11 cellular contexts compared by ENCODE assay signal in the genomic region with DNA sequence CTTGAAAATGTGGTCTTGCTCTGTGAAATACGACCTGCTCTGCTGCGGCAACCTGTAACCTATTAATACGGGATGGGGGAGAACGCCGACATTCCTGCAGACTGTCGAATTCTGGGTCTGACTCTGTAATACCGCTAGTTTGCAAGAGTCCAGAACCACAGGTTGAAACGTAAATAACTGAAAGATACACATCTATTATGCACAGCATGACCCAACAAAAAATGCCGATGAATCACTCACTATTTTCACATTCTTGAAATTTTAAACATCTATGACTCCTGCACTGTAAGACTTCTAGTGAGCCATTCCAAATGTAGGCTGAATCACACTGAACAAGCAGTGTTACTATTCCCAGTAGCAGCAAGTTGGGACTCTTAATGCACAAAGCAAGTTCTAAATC. TPM values are rescaled to one million over a fixed set of nuclear protein-coding genes. Genes with fewer than 3 reads are reported as not detected.
DNase-seq lines count a peak whose midpoint lies in the region; ATAC-seq and TF ChIP-seq lines count a peak whose summit lies in the region.
"Had no signal": no experiment of that assay in that cellular context is flagged by ENCODE, and none has a peak within 500 bp of the region (broad histone marks: within the 10 kb centered on the region; RNA-seq: fewer than 3 reads in every experiment).

No MANE protein-coding gene starts in this region.

- TF ChIP-seq POLR2A in adrenal gland (IDR thresholded peaks at IDR 0.05) (peak in 1 of 2 donors; percentile 10), gastroesophageal sphincter (IDR thresholded peaks at IDR 0.05) (no peak)

- TF ChIP-seq EP300 in gastroesophageal sphincter (IDR thresholded peaks at IDR 0.05) = no peak

- H3K4me3 ChIP-seq in HFF-Myc (replicated peaks; ENCODE audit: low read depth, low read length) (no peak overlapping the region), adrenal gland (no peak overlapping the region), gastroesophageal sphincter (no peak overlapping the region)

- 77 to 81% (median 80%) methylated on average over 9 of the region's 9 CpGs for WGBS in adrenal gland, 4 donors
- WGBS in gastroesophageal sphincter (ENCODE audit: low coverage in 1 of 2), 2 donors = 47 to 67% methylated on average over 9 of the region's 9 CpGs

- peaks cover 0 to 43% of the 10 kb centered on the region in 2 donors for H3K36me3 ChIP-seq in adrenal gland (replicated peaks in 1 of 2)
- peaks cover 0 to 96% of the 10 kb centered on the region in 2 donors for H3K36me3 ChIP-seq in gastroesophageal sphincter

- DNase-seq in HFF-Myc (ENCODE audit: extremely low read depth, low read depth) = peak; percentile 89
- DNase-seq in adrenal gland = no peak
- DNase-seq in smooth muscle cell of the brain vasculature (ENCODE audit: low read depth, low spot score) = peak; percentile 64
- DNase-seq in NCI-H774 (lab: John Stamatoyannopoulos, UW) = no peak
- no peak for DNase-seq in NCI-H510A (lab: John Stamatoyannopoulos, UW)
- DNase-seq in occipital lobe (lab: John Stamatoyannopoulos, UW) = no peak
- DNase-seq: KG1, left colon, substantia nigra, T-helper 9 cell had no signal

- peak; percentile 70 for ATAC-seq in gastroesophageal sphincter
- ATAC-seq: left colon had no signal

- H3K4me1 ChIP-seq in adrenal gland (replicated peaks in 1 of 2) (peaks cover 4 to 14% of the 10 kb centered on the region in 2 donors), gastroesophageal sphincter (peaks cover 0 to 23% (median 0%) of the 10 kb centered on the region in 3 donors)

- no peaks in the 10 kb centered on the region for H3K9me3 ChIP-seq in adrenal gland (replicated peaks in 1 of 3)
- H3K9me3 ChIP-seq in gastroesophageal sphincter = no peaks in the 10 kb centered on the region

- intact Hi-C loops in adrenal gland (cut with DNase I) = loop anchor here in 1 of 2 donors (10.0 kb wide), 1 partner anchor 139 kb away; no protein-coding TSS in a partner anchor

- TF ChIP-seq CTCF in HFF-Myc (IDR thresholded peaks at IDR 0.05; ENCODE audit: low read depth, low read length, missing control alignments) = no peak
- no peak for TF ChIP-seq CTCF in adrenal gland (IDR thresholded peaks at IDR 0.05)
- no peak for TF ChIP-seq CTCF in gastroesophageal sphincter (IDR thresholded peaks at IDR 0.05)

- H3K27ac ChIP-seq in adrenal gland (peak overlapping the region in 3 of 5 donors; percentile 24 to 43 (median 28)), gastroesophageal sphincter (peak overlapping the region in 3 of 4 donors; percentile 43 to 65 (median 59))

- H3K27me3 ChIP-seq in adrenal gland = no peaks in the 10 kb centered on the region
- H3K27me3 ChIP-seq in gastroesophageal sphincter = no peaks in the 10 kb centered on the region

RNA-seq across cellular contexts. Expression of gene VPS53, which starts 20.4 kb away (rescaled TPM):
- 10 to 100 TPM; 20.1 to 87.7 (median 48.8) TPM for total RNA-seq in adrenal gland
- polyA plus RNA-seq in adrenal gland = 10 to 100 TPM; 12.6 to 26.5 (median 19.1) TPM
- total RNA-seq in gastroesophageal sphincter = 10 to 100 TPM; 13.1 to 39.8 (median 30.4) TPM
- total RNA-seq in occipital lobe = 18.7 TPM

RNA-seq across cellular contexts. Expression of gene TLCD3A, which starts 38.2 kb away (rescaled TPM):
- total RNA-seq in adrenal gland (1 to 10 TPM in 7 of 8 donors, under 1 TPM in 1; 0.72 to 8.7 (median 5.0) TPM), gastroesophageal sphincter (10 to 100 TPM in 1 of 4 donors, 1 to 10 TPM in 3; 2.8 to 13.6 (median 7.1) TPM), occipital lobe (9.5 TPM)
- polyA plus RNA-seq in adrenal gland = 1 to 10 TPM; 2.2 to 6.6 (median 2.6) TPM

RNA-seq across cellular contexts. Expression of gene GEMIN4, which starts 57.8 kb away (rescaled TPM):
- total RNA-seq in adrenal gland = 10 to 100 TPM; 11.8 to 22.8 (median 15.3) TPM
- polyA plus RNA-seq in adrenal gland = 10 to 100 TPM in 1 of 3 donors, 1 to 10 TPM in 2; 5.3 to 11.9 (median 8.4) TPM
- total RNA-seq in gastroesophageal sphincter = 10 to 100 TPM; 13.9 to 21.6 (median 17.9) TPM
- total RNA-seq in occipital lobe = 10.1 TPM

Comparison
In these comparisons a context has a peak if more than half of its experiments do, and no peak if none do; other contexts are left out.
1. DNase-seq: peak in HFF-Myc (single experiment) and smooth muscle cell of the brain vasculature (single experiment); none in adrenal gland (0 of 7), NCI-H774 (single experiment), NCI-H510A (single experiment) and occipital lobe (single experiment).